Comparison of ENCODE assay signal across 18 cellular contexts in the genomic region with DNA sequence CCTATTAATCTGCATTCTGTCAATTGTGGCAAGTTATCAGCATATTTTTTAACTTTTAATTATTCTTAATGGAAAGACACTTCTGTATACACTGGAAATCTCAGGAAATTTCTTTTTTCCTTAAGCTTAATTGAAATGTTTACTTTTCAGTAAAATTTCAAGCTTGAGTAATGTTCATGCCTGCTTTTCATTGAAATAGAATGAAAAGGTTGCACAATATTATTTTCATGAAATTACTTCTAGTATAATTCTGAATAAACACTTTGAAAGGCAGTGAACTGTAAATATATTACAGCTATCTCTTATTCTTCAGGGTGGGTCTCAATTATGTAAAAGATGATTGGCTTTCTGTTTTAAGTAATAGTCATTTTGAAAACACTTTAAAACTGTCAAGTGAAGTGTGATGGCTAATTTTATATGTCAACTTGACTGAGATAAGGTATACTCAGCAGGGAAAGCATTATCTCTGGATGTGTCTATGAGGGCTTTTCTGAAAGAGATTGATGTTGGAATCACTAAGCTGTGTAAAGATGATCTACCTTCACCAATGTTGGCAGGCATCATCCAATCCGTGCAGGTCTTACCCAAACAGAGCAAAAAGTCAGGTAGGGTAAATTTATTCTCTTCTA. TPM values are rescaled to one million over a fixed set of nuclear protein-coding genes. Genes with fewer than 3 reads are reported as not detected.
A peak's percentile ranks its signal among the peaks of the same experiment; 100 is the strongest.
DNase-seq lines count a peak whose midpoint lies in the region; ATAC-seq, FAIRE-seq and TF ChIP-seq lines count a peak whose summit lies in the region.
"Had no signal": no experiment of that assay in that cellular context is flagged by ENCODE, and none has a peak within 500 bp of the region (broad histone marks: within the 10 kb centered on the region; RNA-seq: fewer than 3 reads in every experiment).

No MANE protein-coding gene starts in this region.

- H3K27ac Mint-ChIP-seq in T-helper 1 cell treated with Interleukin-12 subunit alpha and Interleukin-12 subunit beta and Interleukin-4 antibody, amounts not matched to agents 30 μg/mL and 1 μg/mL, for 36 hours = peak overlapping the region; percentile 70
- H3K27ac Mint-ChIP-seq in IgD-negative memory B cell = peak overlapping the region in 2 of 3 donors; percentile 33 to 60
- H3K27ac Mint-ChIP-seq in natural killer cell treated with Interleukin-12 subunit alpha and Interleukin-12 subunit beta and Interleukin-15 and Interleukin-18, amount 100 ng/mL, for 72 hours = peak overlapping the region; percentile 89 to 93

- H3K27ac ChIP-seq in K562 (ENCODE audit: extremely low read depth, low read depth, low read length) (no peak overlapping the region), esophagus muscularis mucosa (replicated peaks in 1 of 4) (no peak overlapping the region), transverse colon (no peak overlapping the region)
- H3K27ac ChIP-seq: A549, ascending aorta, GM23248, SJSA1, vagina had no signal

- intact Hi-C loops in K562 (cut with micrococcal nuclease) (no loop called here), esophagus muscularis mucosa (cut with DNase I) (no loop called here), transverse colon (cut with DNase I; ENCODE audit: low total_unique reads) (no loop called here)

- H3K4me1 ChIP-seq in K562 (replicated peaks in 1 of 2; ENCODE audit: control insufficient read depth in 2 of 2, insufficient read depth in 2 of 2, low read length in 2 of 2) (no peaks in the 10 kb centered on the region), esophagus muscularis mucosa (peaks cover 0 to 21% (median 5%) of the 10 kb centered on the region in 4 donors), transverse colon (peaks cover 0 to 11% (median 7%) of the 10 kb centered on the region in 4 donors)
- H3K4me1 ChIP-seq: A549, ascending aorta, SJSA1 had no signal

- H3K27me3 Mint-ChIP-seq in T-helper 1 cell treated with Interleukin-12 subunit alpha and Interleukin-12 subunit beta and Interleukin-4 antibody, amounts not matched to agents 30 μg/mL and 1 μg/mL, for 36 hours (ENCODE audit: low read depth) = no peaks in the 10 kb centered on the region
- H3K27me3 Mint-ChIP-seq in IgD-negative memory B cell = no peaks in the 10 kb centered on the region
- no peaks in the 10 kb centered on the region for H3K27me3 Mint-ChIP-seq in natural killer cell treated with Interleukin-12 subunit alpha and Interleukin-12 subunit beta and Interleukin-15 and Interleukin-18, amount 100 ng/mL, for 72 hours
- H3K27me3 Mint-ChIP-seq: stimulated activated naive CD8-positive, alpha-beta T cell treated with anti-CD3 and anti-CD28 coated beads, Interleukin-15, amount 100 ng/mL, for 72 hours had no signal

- no TSS peak for BruUV-seq in K562 (replicated peaks; lab: Mats Ljungman, UMichigan)

- H3K27me3 ChIP-seq in K562 (ENCODE audit: control insufficient read depth in 2 of 2, insufficient read depth in 2 of 2, low read length in 2 of 2) = no peaks in the 10 kb centered on the region
- no peaks in the 10 kb centered on the region for H3K27me3 ChIP-seq in esophagus muscularis mucosa
- H3K27me3 ChIP-seq in transverse colon = no peaks in the 10 kb centered on the region
- H3K27me3 ChIP-seq: ascending aorta, sigmoid colon, SJSA1, vagina had no signal

- H3K36me3 Mint-ChIP-seq in T-helper 1 cell treated with Interleukin-12 subunit alpha and Interleukin-12 subunit beta and Interleukin-4 antibody, amounts not matched to agents 30 μg/mL and 1 μg/mL, for 36 hours (ENCODE audit: low read depth) = peaks cover 49% of the 10 kb centered on the region
- H3K36me3 Mint-ChIP-seq in IgD-negative memory B cell = peaks cover 11% of the 10 kb centered on the region
- H3K36me3 Mint-ChIP-seq in natural killer cell treated with Interleukin-12 subunit alpha and Interleukin-12 subunit beta and Interleukin-15 and Interleukin-18, amount 100 ng/mL, for 72 hours = peaks cover 35% of the 10 kb centered on the region

- H3K9me3 Mint-ChIP-seq in T-helper 1 cell treated with Interleukin-12 subunit alpha and Interleukin-12 subunit beta and Interleukin-4 antibody, amounts not matched to agents 30 μg/mL and 1 μg/mL, for 36 hours = peaks cover 14% of the 10 kb centered on the region
- peaks cover 0 to 3% (median 3%) of the 10 kb centered on the region in 3 donors for H3K9me3 Mint-ChIP-seq in IgD-negative memory B cell
- H3K9me3 Mint-ChIP-seq in natural killer cell treated with Interleukin-12 subunit alpha and Interleukin-12 subunit beta and Interleukin-15 and Interleukin-18, amount 100 ng/mL, for 72 hours = peaks cover 5% of the 10 kb centered on the region

- no peak for TF ChIP-seq EP300 in K562 (IDR thresholded peaks at IDR 0.05; ENCODE audit: low read length)
- no peak for TF ChIP-seq EP300 in esophagus muscularis mucosa (IDR thresholded peaks at IDR 0.05)
- no peak for TF ChIP-seq EP300 in transverse colon (IDR thresholded peaks at IDR 0.05; ENCODE audit: low read depth)

- FAIRE-seq in K562 (lab: Jason Lieb, UNC) = no peak
- FAIRE-seq: A549 had no signal

- TF ChIP-seq CTCF in K562 (IDR thresholded peaks at IDR 0.05 in 2 of 3, conservative IDR thresholded peaks at IDR 0.05 in 1 of 3; ENCODE audit: insufficient read depth in 2 of 3, low read depth in 1 of 3, low read length in 3 of 3) (no peak), esophagus muscularis mucosa (IDR thresholded peaks at IDR 0.05) (no peak), transverse colon (IDR thresholded peaks at IDR 0.05) (no peak)

- TF ChIP-seq RAD21 in K562 (CRISPR knock-in tag; conservative IDR thresholded peaks at IDR 0.05 in 1 of 2, IDR thresholded peaks at IDR 0.05 in 1 of 2) = no peak

- no peaks in the 10 kb centered on the region for H3K79me2 ChIP-seq in K562 (ENCODE audit: control insufficient read depth, insufficient read depth, low read length)

- H4K20me1 ChIP-seq in K562 (replicated peaks; ENCODE audit: control insufficient read depth, insufficient read depth, low read length) = no peaks in the 10 kb centered on the region

- in situ Hi-C loops in K562 (cut with MboI) = no loop called here
- in situ Hi-C loops in transverse colon (cut with MboI; ENCODE audit: low pct_ligation_motif_present in 1 of 4, low pct_unique_long_range_greater_than_20kb in 1 of 4, low sequenced_read_pairs in 3 of 4) = no loop called here

- whole genome bisulfite sequencing in K562 (ENCODE audit: insufficient coverage, low coverage, missing lambda C conversion rate) = 17% methylated on average over 1 of the region's 1 CpG
- WGBS in esophagus muscularis mucosa = 62% methylated on average over 1 of the region's 1 CpG
- 50% methylated on average over 1 of the region's 1 CpG; no CpG with 5 or more reads in 1 of the 2 donors for whole genome bisulfite sequencing in transverse colon (ENCODE audit: low coverage in 1 of 2), 2 donors

- TF ChIP-seq POLR2A in K562 (conservative IDR thresholded peaks at IDR 0.05) (no peak), esophagus muscularis mucosa (IDR thresholded peaks at IDR 0.05; ENCODE audit: low read depth) (no peak), transverse colon (IDR thresholded peaks at IDR 0.05) (no peak)

- DNase-seq in T-helper 1 cell (no peak), K562 (ENCODE audit: extremely low read depth in 1 of 4, low spot score in 3 of 4) (no peak), esophagus muscularis mucosa (ENCODE audit: extremely low spot score) (no peak), EL (no peak), transverse colon (no peak)
- DNase-seq in natural killer cell treated with Interleukin-12 subunit alpha and Interleukin-12 subunit beta and Interleukin-15 and Interleukin-18, amount 100 ng/mL, for 72 hours (ENCODE audit: low spot score) = no peak
- DNase-seq: Calu3; sigmoid colon; stimulated activated naive CD8-positive, alpha-beta T cell treated with anti-CD3 and anti-CD28 coated beads, Interleukin-15, amount 100 ng/mL, for 72 hours had no signal

- no peak overlapping the region for H3K9ac ChIP-seq in K562 (ENCODE audit: insufficient read depth in 1 of 2, low read depth in 2 of 2, low read length in 2 of 2)
- H3K9ac ChIP-seq: GM23248 had no signal

- POLR2A ChIA-PET in K562 (lab: Yijun Ruan, JAX) = interaction anchor here (0.8 to 1.2 kb wide), 2 partner anchors 9 to 12 kb away, joined by 3 to 4 read pairs; no protein-coding TSS in a partner anchor

- no peak overlapping the region for H3K4me2 ChIP-seq in K562 (ENCODE audit: insufficient read depth, low read length)
- H3K4me2 ChIP-seq: A549 had no signal

- H3K4me1 Mint-ChIP-seq in T-helper 1 cell treated with Interleukin-12 subunit alpha and Interleukin-12 subunit beta and Interleukin-4 antibody, amounts not matched to agents 30 μg/mL and 1 μg/mL, for 36 hours (ENCODE audit: low read depth) = peaks cover 73% of the 10 kb centered on the region
- peaks cover 54 to 58% (median 54%) of the 10 kb centered on the region in 3 donors for H3K4me1 Mint-ChIP-seq in IgD-negative memory B cell
- H3K4me1 Mint-ChIP-seq in natural killer cell treated with Interleukin-12 subunit alpha and Interleukin-12 subunit beta and Interleukin-15 and Interleukin-18, amount 100 ng/mL, for 72 hours (ENCODE audit: low read depth in 2 of 2) = peaks cover 59 to 76% of the 10 kb centered on the region in 2 donors
- H3K4me1 Mint-ChIP-seq: neural crest cell had no signal

- H3K4me3 ChIP-seq in K562 = no peak overlapping the region
- no peak overlapping the region for H3K4me3 ChIP-seq in esophagus muscularis mucosa
- H3K4me3 ChIP-seq in transverse colon = no peak overlapping the region
- H3K4me3 ChIP-seq: A549, ascending aorta, GM23248, lung, sigmoid colon, SJSA1, vagina had no signal

- no peak overlapping the region for H2AFZ ChIP-seq in K562 (ENCODE audit: low read depth, low read length)
- H2AFZ ChIP-seq: GM23248 had no signal

- CTCF ChIA-PET in K562 (lab: Yijun Ruan, JAX; ENCODE audit: low intra/inter-chr PET ratio) = no interaction called here

- H3K36me3 ChIP-seq in K562 (ENCODE audit: control insufficient read depth, insufficient read depth, low read length) (no peaks in the 10 kb centered on the region), esophagus muscularis mucosa (peaks cover 10 to 14% (median 12%) of the 10 kb centered on the region in 4 donors), transverse colon (no peaks in the 10 kb centered on the region)

- H3K9me1 ChIP-seq in K562 (ENCODE audit: control insufficient read depth, insufficient read depth, low read length) = no peaks in the 10 kb centered on the region

- no peak overlapping the region for H3K4me3 Mint-ChIP-seq in T-helper 1 cell treated with Interleukin-12 subunit alpha and Interleukin-12 subunit beta and Interleukin-4 antibody, amounts not matched to agents 30 μg/mL and 1 μg/mL, for 36 hours
- H3K4me3 Mint-ChIP-seq in IgD-negative memory B cell = no peak overlapping the region
- peak overlapping the region; percentile 48 for H3K4me3 Mint-ChIP-seq in natural killer cell treated with Interleukin-12 subunit alpha and Interleukin-12 subunit beta and Interleukin-15 and Interleukin-18, amount 100 ng/mL, for 72 hours
- H3K4me3 Mint-ChIP-seq: neural crest cell; stimulated activated naive CD8-positive, alpha-beta T cell treated with anti-CD3 and anti-CD28 coated beads, Interleukin-15, amount 100 ng/mL, for 72 hours had no signal

- no peaks in the 10 kb centered on the region; the same call in 1 of the 2 replicates for H3K9me3 ChIP-seq in K562 (replicated peaks; ENCODE audit: control insufficient read depth, insufficient read depth, low read depth, low read length)
- H3K9me3 ChIP-seq in esophagus muscularis mucosa = peaks cover 0 to 17% (median 6%) of the 10 kb centered on the region in 4 donors
- H3K9me3 ChIP-seq in transverse colon = peaks cover 0 to 6% of the 10 kb centered on the region in 2 donors
- H3K9me3 ChIP-seq: ascending aorta, SJSA1, vagina had no signal

- no peak for ATAC-seq in K562
- ATAC-seq in natural killer cell treated with Interleukin-12 subunit alpha and Interleukin-12 subunit beta and Interleukin-15 and Interleukin-18, amount 100 ng/mL, for 72 hours = peak; percentile 34 to 41
- ATAC-seq: A549; stimulated activated naive CD8-positive, alpha-beta T cell treated with anti-CD3 and anti-CD28 coated beads, Interleukin-15, amount 100 ng/mL, for 72 hours had no signal

RNA-seq across cellular contexts. Expression of a gene that starts 29.9 kb away (rescaled TPM):
- 102 TPM for polyA plus RNA-seq in IgD-negative memory B cell
- total RNA-seq in K562 (2011; cell fraction: chromatin; rRNA removed; ENCODE audit: low replicate concordance) = 5.6 and 13.6 TPM in 2 replicates
- 2.0 and 3.9 TPM in 2 replicates for total RNA-seq in K562 (2011; cell fraction: nucleolus; rRNA removed)
- 6.0 and 6.7 TPM in 2 replicates for total RNA-seq in K562 (2011; cell fraction: nucleoplasm; rRNA removed)
- total RNA-seq in K562 (2014; rRNA removed) = 0.57 and 1.9 TPM in 2 replicates
- 2.6 and 3.2 TPM in 2 replicates for total RNA-seq in K562 (2014; rRNA removed; fragmentation: Illumina TruSeq; extraction: Trizol)
- total RNA-seq in K562 (2015; rRNA removed; fragmentation: Illumina TruSeq; extraction: Trizol) = 2.6 and 2.7 TPM in 2 replicates
- total RNA-seq in K562 (2021) = 2.2 TPM in 2 replicates
- 5.0 and 6.1 TPM in 2 replicates for polyA plus RNA-seq in K562 (2011; rRNA removed)
- polyA plus RNA-seq in K562 (2011; cell fraction: cytosol; rRNA removed) = 0.76 and 2.0 TPM in 2 replicates
- 9.7 and 20.7 TPM in 2 replicates for polyA plus RNA-seq in K562 (2011; cell fraction: nucleus; rRNA removed)
- polyA plus RNA-seq in K562 (2012) = 1.4 and 7.6 TPM in 2 replicates
- 2.1 and 2.2 TPM in 2 replicates for polyA plus RNA-seq in K562 (2014; fragmentation: Illumina TruSeq; extraction: Trizol)
- polyA plus RNA-seq in K562 (2014; fragmentation: Nextera tagmentation; extraction: Ambion mirVana) = 1 to 10 TPM; 1.4 TPM
- 2.0 and 3.7 TPM in 2 replicates for polyA plus RNA-seq in K562 (2014; rRNA removed)
- 3.5 and 4.2 TPM in 2 replicates for polyA minus RNA-seq in K562 (2011; rRNA and poly(A)+ RNA removed)
- 1.4 TPM in 1 of 2 replicates, not detected in the other for polyA minus RNA-seq in K562 (2011; cell fraction: cytosol; rRNA and poly(A)+ RNA removed)
- 3.1 and 6.4 TPM in 2 replicates for polyA minus RNA-seq in K562 (2011; cell fraction: nucleus; rRNA and poly(A)+ RNA removed)
- total RNA-seq in natural killer cell treated with Interleukin-12 subunit alpha and Interleukin-12 subunit beta and Interleukin-15 and Interleukin-18, amount 100 ng/mL, for 72 hours = 100 to 1,000 TPM in 1 of 2 donors, 10 to 100 TPM in 1; 95.2 to 122 TPM
- 1 to 10 TPM; 3.4 to 7.5 (median 3.8) TPM for total RNA-seq in esophagus muscularis mucosa
- 10 to 100 TPM in 2 of 4 donors, 1 to 10 TPM in 2; 5.4 to 23.3 (median 9.3) TPM for total RNA-seq in transverse colon
- total RNA-seq: ascending aorta had no signal

RNA-seq across cellular contexts. Expression of a gene that starts 33.5 kb away (rescaled TPM):
- polyA plus RNA-seq in IgD-negative memory B cell = 168 TPM
- not detected in 2 replicates for total RNA-seq in K562 (2011; cell fraction: chromatin; rRNA removed; ENCODE audit: low replicate concordance)
- not detected in 2 replicates for total RNA-seq in K562 (2011; cell fraction: nucleolus; rRNA removed)
- total RNA-seq in K562 (2011; cell fraction: nucleoplasm; rRNA removed) = not detected in 2 replicates
- not detected in 2 replicates for total RNA-seq in K562 (2014; rRNA removed)
- not detected in 2 replicates for total RNA-seq in K562 (2014; rRNA removed; fragmentation: Illumina TruSeq; extraction: Trizol)
- total RNA-seq in K562 (2015; rRNA removed; fragmentation: Illumina TruSeq; extraction: Trizol) = 0.25 TPM in 1 of 2 replicates, not detected in the other
- not detected in 2 replicates for total RNA-seq in K562 (2021)
- not detected in 2 replicates for polyA plus RNA-seq in K562 (2011; rRNA removed)
- not detected in 2 replicates for polyA plus RNA-seq in K562 (2011; cell fraction: cytosol; rRNA removed)
- polyA plus RNA-seq in K562 (2011; cell fraction: nucleus; rRNA removed) = not detected in 2 replicates
- polyA plus RNA-seq in K562 (2012) = 0.13 TPM in 1 of 2 replicates, not detected in the other
- polyA plus RNA-seq in K562 (2014; fragmentation: Illumina TruSeq; extraction: Trizol) = not detected in 2 replicates
- under 1 TPM in 1 of 2 experiments, not detected in 1; 0.13 TPM for polyA plus RNA-seq in K562 (2014; fragmentation: Nextera tagmentation; extraction: Ambion mirVana)
- not detected in 2 replicates for polyA plus RNA-seq in K562 (2014; rRNA removed)
- polyA minus RNA-seq in K562 (2011; rRNA and poly(A)+ RNA removed) = not detected in 2 replicates
- polyA minus RNA-seq in K562 (2011; cell fraction: cytosol; rRNA and poly(A)+ RNA removed) = not detected in 2 replicates
- polyA minus RNA-seq in K562 (2011; cell fraction: nucleus; rRNA and poly(A)+ RNA removed) = not detected in 2 replicates
- 1 to 10 TPM; 1.3 to 2.8 TPM for total RNA-seq in natural killer cell treated with Interleukin-12 subunit alpha and Interleukin-12 subunit beta and Interleukin-15 and Interleukin-18, amount 100 ng/mL, for 72 hours
- under 1 TPM in 1 of 4 donors, not detected in 3; 0.83 TPM for total RNA-seq in esophagus muscularis mucosa
- 1 to 10 TPM in 1 of 4 donors, not detected in 3; 2.7 TPM for total RNA-seq in transverse colon
- total RNA-seq: ascending aorta, Calu3, GM23248, neural crest cell, sigmoid colon, SJSA1, vagina had no signal
- polyA plus RNA-seq: A549, GM23248 had no signal
